8 cellular contexts compared by ENCODE assay signal in the genomic region with DNA sequence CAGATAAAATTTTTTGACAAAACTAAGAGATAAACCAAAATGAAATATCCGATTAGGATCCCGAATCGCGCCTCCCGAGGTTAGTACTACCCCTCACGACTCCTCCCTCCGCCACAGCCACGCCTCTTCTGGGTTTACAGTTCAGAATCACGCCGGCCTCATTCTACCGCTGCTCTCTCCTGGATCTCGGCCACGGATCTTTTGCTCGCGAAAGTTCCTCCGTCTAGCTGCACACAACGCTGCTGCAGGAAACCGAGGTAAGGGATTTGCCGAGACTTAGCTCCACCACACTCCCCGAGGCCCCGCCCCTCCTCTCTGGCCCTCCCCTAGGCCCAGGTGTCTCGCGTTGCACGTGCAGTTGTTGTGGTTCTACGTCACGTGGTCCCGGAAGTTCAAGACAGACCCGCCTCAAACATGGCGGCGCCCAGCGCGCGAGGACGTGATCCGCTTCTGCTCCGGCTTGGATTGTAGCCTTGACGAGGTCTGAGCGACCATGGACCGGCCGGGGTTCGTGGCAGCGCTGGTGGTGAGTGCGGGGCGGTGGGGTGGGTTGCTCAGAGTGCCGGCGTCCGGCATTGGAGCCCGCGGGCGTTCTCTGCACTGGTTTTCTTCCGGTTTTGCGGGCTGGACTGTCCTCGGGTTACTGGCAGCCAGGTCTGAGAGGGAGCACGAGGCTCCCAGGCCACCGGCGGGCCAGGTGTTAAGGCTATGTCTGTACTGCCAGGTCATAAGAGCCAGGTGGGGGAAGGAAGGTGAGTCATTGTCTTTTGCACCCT. TPM values are rescaled to one million over a fixed set of nuclear protein-coding genes. Genes with fewer than 3 reads are reported as not detected.
DNase-seq lines count a peak whose midpoint lies in the region; ATAC-seq and TF ChIP-seq lines count a peak whose summit lies in the region.

A gene with protein sequence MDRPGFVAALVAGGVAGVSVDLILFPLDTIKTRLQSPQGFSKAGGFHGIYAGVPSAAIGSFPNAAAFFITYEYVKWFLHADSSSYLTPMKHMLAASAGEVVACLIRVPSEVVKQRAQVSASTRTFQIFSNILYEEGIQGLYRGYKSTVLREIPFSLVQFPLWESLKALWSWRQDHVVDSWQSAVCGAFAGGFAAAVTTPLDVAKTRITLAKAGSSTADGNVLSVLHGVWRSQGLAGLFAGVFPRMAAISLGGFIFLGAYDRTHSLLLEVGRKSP (plus strand): TSS at position 400 of the 776 bp plus-strand sequence. CDS start 94 bp downstream, at position 494.

- CTCF ChIA-PET in SK-N-SH (lab: Yijun Ruan, JAX): interaction anchor here (1.1 to 1.9 kb wide), 2 partner anchors 9 to 33 kb away, joined by 3 to 5 read pairs; no protein-coding TSS in a partner anchor

- H3K4me2 ChIP-seq in SK-N-SH: peak within 1 kb of the TSS; percentile 85

- H3K9me3 ChIP-seq in SK-N-SH (no peaks in the 10 kb centered on the region), suprapubic skin (no peaks in the 10 kb centered on the region)

- TF ChIP-seq CTCF in SK-N-SH (IDR thresholded peaks at IDR 0.05) (no peak), suprapubic skin (IDR thresholded peaks at IDR 0.05) (no peak)

- H3K4me1 ChIP-seq in SK-N-SH (ENCODE audit: control insufficient read depth in 1 of 2, insufficient read depth in 2 of 2, low read depth in 1 of 2, low read length in 1 of 2): peaks cover 4 to 7% of the 10 kb centered on the region in 2 experiments; a peak in 1 of 4 replicates
- H3K4me1 ChIP-seq in suprapubic skin: peaks cover 20% of the 10 kb centered on the region

- DNase-seq in GM04504 (ENCODE audit: low read depth) (peak; percentile 90), NCI-H1048 (lab: John Stamatoyannopoulos, UW) (peak; percentile 90), SK-N-SH (peak; percentile 98), germinal center (ENCODE audit: low spot score) (peak; percentile 97), nucleus accumbens (lab: John Stamatoyannopoulos, UW) (peak; percentile 62 to 97 (median 88)), suprapubic skin (ENCODE audit: low spot score in 2 of 2) (peak; percentile 96 to 97)
- peak; percentile 97 for DNase-seq in activated naive CD4-positive, alpha-beta T cell treated with anti-CD3 and anti-CD28 coated beads, Interleukin-2, amount 50 U/mL, for 16 hours

- peak; percentile 99 for ATAC-seq in HG02571 (IDR thresholded peaks at IDR 0.05; ENCODE audit: unreplicated experiment)

- H3K27ac ChIP-seq in SK-N-SH (ENCODE audit: low read depth in 2 of 2, low read length in 1 of 2): peak within 1 kb of the TSS; percentile 71 to 73
- H3K27ac ChIP-seq in suprapubic skin: peak within 1 kb of the TSS; percentile 81

- WGBS in SK-N-SH (ENCODE audit: low lambda C conversion rate): 1% methylated on average over 27 of the region's 56 CpGs
- WGBS in suprapubic skin: under 1% methylated on average over 43 of the region's 56 CpGs

- peak in 1 of 2 donors; percentile 47 for TF ChIP-seq POLR2A in suprapubic skin (IDR thresholded peaks at IDR 0.05)

- H3K9ac ChIP-seq in SK-N-SH: peak within 1 kb of the TSS; percentile 74

- POLR2A ChIA-PET in SK-N-SH (lab: Yijun Ruan, JAX): no interaction called here

- H3F3A ChIP-seq in SK-N-SH (replicated peaks; ENCODE audit: insufficient read depth): peaks cover 2% of the 10 kb centered on the region

- peaks cover 16% of the 10 kb centered on the region for H3K79me2 ChIP-seq in SK-N-SH (ENCODE audit: insufficient read depth)

- H3K9me2 ChIP-seq in SK-N-SH: no peaks in the 10 kb centered on the region

- TF ChIP-seq EP300 in SK-N-SH (IDR thresholded peaks at IDR 0.05; ENCODE audit: borderline replicate concordance in 1 of 2, low read depth in 1 of 2, low read length in 1 of 2): no peak
- no peak for TF ChIP-seq EP300 in suprapubic skin (IDR thresholded peaks at IDR 0.05)

- peak within 1 kb of the TSS; percentile 87 for H2AFZ ChIP-seq in SK-N-SH (ENCODE audit: low read depth)

- H4K20me1 ChIP-seq in SK-N-SH (ENCODE audit: insufficient read depth): no peaks in the 10 kb centered on the region

- H3K4me3 ChIP-seq in SK-N-SH (ENCODE audit: low read depth in 2 of 2, low read length in 1 of 2) (peak within 1 kb of the TSS; percentile 87 to 89), suprapubic skin (peak within 1 kb of the TSS; percentile 73)

- no peaks in the 10 kb centered on the region for H3K27me3 ChIP-seq in SK-N-SH (ENCODE audit: insufficient read depth)
- H3K27me3 ChIP-seq in suprapubic skin: no peaks in the 10 kb centered on the region

- H3K36me3 ChIP-seq in SK-N-SH (replicated peaks in 1 of 2; ENCODE audit: control insufficient read depth in 1 of 2, insufficient read depth in 2 of 2, low read length in 1 of 2): peaks cover 0 to 14% of the 10 kb centered on the region in 2 experiments
- H3K36me3 ChIP-seq in suprapubic skin: peaks cover 4% of the 10 kb centered on the region

- no peak for TF ChIP-seq RAD21 in SK-N-SH (IDR thresholded peaks at IDR 0.05; ENCODE audit: low read length)

TF ChIP-seq in SK-N-SH, 30 proteins besides CTCF, POLR2A, EP300 and RAD21 (continues in another document):
- TF ChIP-seq TEAD4 (IDR thresholded peaks at IDR 0.05; ENCODE audit: borderline replicate concordance, insufficient read depth) (no peak), NRF1 (IDR thresholded peaks at IDR 0.05; ENCODE audit: low read depth, low read length) (no peak), ELF1 (IDR thresholded peaks at IDR 0.05) (peak; percentile 94), RXRA (IDR thresholded peaks at IDR 0.05; ENCODE audit: borderline replicate concordance, low read depth) (no peak), MXI1 (IDR thresholded peaks at IDR 0.05; ENCODE audit: low read depth, low read length) (peak; percentile 100), POLR2AphosphoS5 (IDR thresholded peaks at IDR 0.05; ENCODE audit: low read depth, low read length) (peak; percentile 52; the same call in 1 of the 2 replicates), CHD2 (IDR thresholded peaks at IDR 0.05; ENCODE audit: low read length, partially characterized antibody) (peak; percentile 99), GATA2 (CRISPR knock-in tag; IDR thresholded peaks at IDR 0.05) (no peak), TAF1 (IDR thresholded peaks at IDR 0.05; ENCODE audit: borderline replicate concordance, low read depth, low read length) (peak; percentile 82), FOXJ3 (CRISPR knock-in tag; IDR thresholded peaks at IDR 0.05) (no peak), YY1 (IDR thresholded peaks at IDR 0.05; ENCODE audit: low read depth) (peak; percentile 99), JUND (IDR thresholded peaks at IDR 0.05) (no peak), GABPA (IDR thresholded peaks at IDR 0.05; ENCODE audit: low read depth) (peak; percentile 85)
- TF ChIP-seq, protein P1, sequence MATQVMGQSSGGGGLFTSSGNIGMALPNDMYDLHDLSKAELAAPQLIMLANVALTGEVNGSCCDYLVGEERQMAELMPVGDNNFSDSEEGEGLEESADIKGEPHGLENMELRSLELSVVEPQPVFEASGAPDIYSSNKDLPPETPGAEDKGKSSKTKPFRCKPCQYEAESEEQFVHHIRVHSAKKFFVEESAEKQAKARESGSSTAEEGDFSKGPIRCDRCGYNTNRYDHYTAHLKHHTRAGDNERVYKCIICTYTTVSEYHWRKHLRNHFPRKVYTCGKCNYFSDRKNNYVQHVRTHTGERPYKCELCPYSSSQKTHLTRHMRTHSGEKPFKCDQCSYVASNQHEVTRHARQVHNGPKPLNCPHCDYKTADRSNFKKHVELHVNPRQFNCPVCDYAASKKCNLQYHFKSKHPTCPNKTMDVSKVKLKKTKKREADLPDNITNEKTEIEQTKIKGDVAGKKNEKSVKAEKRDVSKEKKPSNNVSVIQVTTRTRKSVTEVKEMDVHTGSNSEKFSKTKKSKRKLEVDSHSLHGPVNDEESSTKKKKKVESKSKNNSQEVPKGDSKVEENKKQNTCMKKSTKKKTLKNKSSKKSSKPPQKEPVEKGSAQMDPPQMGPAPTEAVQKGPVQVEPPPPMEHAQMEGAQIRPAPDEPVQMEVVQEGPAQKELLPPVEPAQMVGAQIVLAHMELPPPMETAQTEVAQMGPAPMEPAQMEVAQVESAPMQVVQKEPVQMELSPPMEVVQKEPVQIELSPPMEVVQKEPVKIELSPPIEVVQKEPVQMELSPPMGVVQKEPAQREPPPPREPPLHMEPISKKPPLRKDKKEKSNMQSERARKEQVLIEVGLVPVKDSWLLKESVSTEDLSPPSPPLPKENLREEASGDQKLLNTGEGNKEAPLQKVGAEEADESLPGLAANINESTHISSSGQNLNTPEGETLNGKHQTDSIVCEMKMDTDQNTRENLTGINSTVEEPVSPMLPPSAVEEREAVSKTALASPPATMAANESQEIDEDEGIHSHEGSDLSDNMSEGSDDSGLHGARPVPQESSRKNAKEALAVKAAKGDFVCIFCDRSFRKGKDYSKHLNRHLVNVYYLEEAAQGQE (IDR thresholded peaks at IDR 0.05; ENCODE audit: low read depth, low read length): 0 out of 2 replicates have a peak, but pooled peaks have one; percentile 28
- TF ChIP-seq, protein P2, sequence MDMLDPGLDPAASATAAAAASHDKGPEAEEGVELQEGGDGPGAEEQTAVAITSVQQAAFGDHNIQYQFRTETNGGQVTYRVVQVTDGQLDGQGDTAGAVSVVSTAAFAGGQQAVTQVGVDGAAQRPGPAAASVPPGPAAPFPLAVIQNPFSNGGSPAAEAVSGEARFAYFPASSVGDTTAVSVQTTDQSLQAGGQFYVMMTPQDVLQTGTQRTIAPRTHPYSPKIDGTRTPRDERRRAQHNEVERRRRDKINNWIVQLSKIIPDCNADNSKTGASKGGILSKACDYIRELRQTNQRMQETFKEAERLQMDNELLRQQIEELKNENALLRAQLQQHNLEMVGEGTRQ (IDR thresholded peaks at IDR 0.05; ENCODE audit: borderline replicate concordance, low read depth, low read length): peak; percentile 70
- TF ChIP-seq, protein P3, sequence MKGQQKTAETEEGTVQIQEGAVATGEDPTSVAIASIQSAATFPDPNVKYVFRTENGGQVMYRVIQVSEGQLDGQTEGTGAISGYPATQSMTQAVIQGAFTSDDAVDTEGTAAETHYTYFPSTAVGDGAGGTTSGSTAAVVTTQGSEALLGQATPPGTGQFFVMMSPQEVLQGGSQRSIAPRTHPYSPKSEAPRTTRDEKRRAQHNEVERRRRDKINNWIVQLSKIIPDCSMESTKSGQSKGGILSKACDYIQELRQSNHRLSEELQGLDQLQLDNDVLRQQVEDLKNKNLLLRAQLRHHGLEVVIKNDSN (IDR thresholded peaks at IDR 0.05; ENCODE audit: borderline replicate concordance, low read depth): peak; percentile 92

RNA-seq across cellular contexts. Expression of the gene that starts here (rescaled TPM):
- 31.8 and 36.3 TPM in 2 replicates for polyA plus RNA-seq in SK-N-SH (2012; rRNA removed)
- 37.1 and 43.9 TPM in 2 replicates for polyA plus RNA-seq in SK-N-SH (2012; cell fraction: cytosol; rRNA removed)
- polyA plus RNA-seq in SK-N-SH (2012; cell fraction: nucleus; rRNA removed): 16.3 and 17.5 TPM in 2 replicates
- 10 to 100 TPM; 13.3 to 29.1 (median 22.8) TPM for total RNA-seq in suprapubic skin

Comparison
In these comparisons a context has a peak if more than half of its experiments do, and no peak if none do; other contexts are left out.
1. Peak in every context shown above with its lines: DNase-seq, ATAC-seq, H3K4me3 ChIP-seq and H3K27ac ChIP-seq.